ENCODE assay signal across 16 cellular contexts in genomic region chr19:39438270-39438934, GRCh38. TPM values are rescaled to one million over a fixed set of nuclear protein-coding genes. Genes with fewer than 3 reads are reported as not detected.
DNase-seq lines count a peak whose midpoint lies in the region; ATAC-seq, FAIRE-seq and TF ChIP-seq lines count a peak whose summit lies in the region.
"Had no signal": no experiment of that assay in that cellular context is flagged by ENCODE, and none has a peak within 500 bp of the region (broad histone marks: within the 10 kb centered on the region; RNA-seq: fewer than 3 reads in every experiment).

No MANE protein-coding gene starts in this region.

- H3K4me1 ChIP-seq in GM23248 (ENCODE audit: insufficient read depth) (peaks cover 15% of the 10 kb centered on the region), H1 (replicated peaks in 1 of 4; ENCODE audit: control insufficient read depth in 3 of 4, insufficient read depth in 4 of 4, low read length in 3 of 4) (peaks cover 0 to 5% (median 0%) of the 10 kb centered on the region in 4 experiments; a peak in 3 of 7 replicates), vagina (peaks cover 28% of the 10 kb centered on the region)

- ATAC-seq in left ventricle myocardium superior = no peak
- ATAC-seq: activated T-helper 17 cell treated with anti-CD3 and anti-CD28 coated beads, Interleukin-2, amount 50 U/mL, for 72 hours; stimulated activated effector memory CD8-positive, alpha-beta T cell treated with anti-CD3 and anti-CD28 coated beads, Interleukin-12 subunit alpha, Interleukin-12 subunit beta, amount 100 ng/mL, for 72 hours had no signal

- H3K9me3 ChIP-seq in GM23248 (ENCODE audit: low read depth) (no peaks in the 10 kb centered on the region), H1 (ENCODE audit: insufficient read depth in 2 of 2, low read depth in 1 of 2, low read length in 1 of 2) (no peaks in the 10 kb centered on the region), vagina (no peaks in the 10 kb centered on the region)
- H3K9me3 ChIP-seq: thoracic aorta had no signal

- no peak overlapping the region for H3K56ac ChIP-seq in H1 (replicated peaks; ENCODE audit: insufficient read length, low read depth, low read length)

- TF ChIP-seq RAD21 in H1 (IDR thresholded peaks at IDR 0.05 in 1 of 2, conservative IDR thresholded peaks at IDR 0.05 in 1 of 2; ENCODE audit: low read depth in 2 of 2, low read length in 2 of 2) = no peak

- no peak overlapping the region for H3K4me3 ChIP-seq in GM23248
- no peak overlapping the region for H3K4me3 ChIP-seq in H1 (ENCODE audit: extremely low read depth in 1 of 4, insufficient read depth in 2 of 4, low read depth in 3 of 4, low read length in 4 of 4)
- no peak overlapping the region for H3K4me3 ChIP-seq in vagina
- H3K4me3 ChIP-seq: thoracic aorta had no signal

- no peak overlapping the region for H3K9ac ChIP-seq in GM23248
- no peak overlapping the region for H3K9ac ChIP-seq in H1 (replicated peaks in 1 of 4; ENCODE audit: extremely low read depth in 1 of 4, low read depth in 3 of 4, low read length in 3 of 4)

- H2BK15ac ChIP-seq in H1 (ENCODE audit: low read length) = no peak overlapping the region

- no peak overlapping the region for H3K23ac ChIP-seq in H1 (ENCODE audit: insufficient read length)

- H3K14ac ChIP-seq in H1 (ENCODE audit: insufficient read length) = no peak overlapping the region

- no peak overlapping the region for H3K18ac ChIP-seq in H1 (ENCODE audit: extremely low read depth, low read length)

- H2BK12ac ChIP-seq in H1 (ENCODE audit: low read depth, low read length) = peak overlapping the region; percentile 19; the same call in 1 of the 2 replicates

- in situ Hi-C loops in GM23248 (cut with MboI) = no loop called here

- FAIRE-seq in RCC 7860 (lab: Jason Lieb, UNC) (no peak), H1 (lab: Jason Lieb, UNC) (no peak)
- FAIRE-seq: HTR-8/SVneo had no signal

- H3K36me3 ChIP-seq in GM23248 (ENCODE audit: low read depth) (peaks cover 14% of the 10 kb centered on the region), H1 (ENCODE audit: control insufficient read depth in 2 of 4, insufficient read depth in 4 of 4, low read length in 3 of 4) (peaks cover 11 to 16% (median 12%) of the 10 kb centered on the region in 4 experiments), vagina (peaks cover 0 to 14% of the 10 kb centered on the region in 2 donors)

- no peak overlapping the region for H4K91ac ChIP-seq in H1 (replicated peaks; ENCODE audit: insufficient read length, low read length)

- peaks cover 8% of the 10 kb centered on the region; the same call in 1 of the 2 replicates for H3K23me2 ChIP-seq in H1 (ENCODE audit: low read depth, low read length)

- H3K4me2 ChIP-seq in GM23248 (ENCODE audit: unreplicated experiment) = no peak overlapping the region
- no peak overlapping the region for H3K4me2 ChIP-seq in H1 (ENCODE audit: insufficient read depth in 1 of 2, low read depth in 2 of 2, low read length in 2 of 2)

- no peak overlapping the region for H4K8ac ChIP-seq in H1 (ENCODE audit: extremely low read depth, insufficient read depth, low read length)

- H3K27ac ChIP-seq in GM23248 (peak overlapping the region; percentile 22; the same call in 1 of the 2 replicates), H1 (ENCODE audit: low read depth, low read length) (no peak overlapping the region), caudate nucleus (ENCODE audit: low read depth, low read length) (no peak overlapping the region), vagina (no peak overlapping the region)
- H3K27ac ChIP-seq: thoracic aorta had no signal

- H4K20me1 ChIP-seq in GM23248 (ENCODE audit: insufficient read depth) (no peaks in the 10 kb centered on the region), H1 (replicated peaks in 1 of 2; ENCODE audit: control insufficient read depth in 1 of 2, insufficient read depth in 2 of 2, low read length in 2 of 2) (peaks cover 4 to 14% of the 10 kb centered on the region in 2 experiments)

- no peak overlapping the region for H3K4ac ChIP-seq in H1 (replicated peaks; ENCODE audit: insufficient read length, low read depth, low read length)

- POLR2A ChIA-PET in H1 (lab: Charles Lee; ENCODE audit: partially characterized antibody) = interaction anchor here (1.0 to 47.8 kb wide), 5 partner anchors 8 to 76 kb away, joined by 3 to 1154 read pairs (median 4); partner anchors contain the start of genes PLEKHG2, RPS16, SUPT5H and ZFP36

- intact Hi-C loops in vagina (cut with DNase I) = no loop called here
- intact Hi-C loops in left ventricle myocardium superior (cut with micrococcal nuclease) = no loop called here

- H3K9me2 ChIP-seq in GM23248 (ENCODE audit: insufficient read depth) = no peaks in the 10 kb centered on the region

- DNase-seq in GM23248 (peak; percentile 56), RCC 7860 (ENCODE audit: low spot score) (peak; percentile 53), H1 (ENCODE audit: low read depth in 1 of 2, low spot score in 2 of 2) (no peak), renal cortical epithelial cell (ENCODE audit: low read depth) (peak; percentile 71), caudate nucleus (lab: John Stamatoyannopoulos, UW) (no peak), vagina (ENCODE audit: extremely low spot score in 2 of 2) (no peak), left ventricle myocardium superior (no peak)
- DNase-seq: activated CD4-positive, alpha-beta T cell treated with anti-CD3 and anti-CD28 coated beads for 4 hours; activated naive CD8-positive, alpha-beta T cell treated with anti-CD3 and anti-CD28 coated beads for 36 hours; erythroblast; NCI-H1417 treated with DMSO at 0.1 percent for 48 hours; nucleus accumbens had no signal

- H2BK20ac ChIP-seq in H1 (ENCODE audit: low read length) = no peak overlapping the region

- no peak overlapping the region for H4K5ac ChIP-seq in H1 (ENCODE audit: insufficient read length, low read depth, low read length)

- no peak overlapping the region for H2BK120ac ChIP-seq in H1 (replicated peaks; ENCODE audit: low read depth, low read length)

- CTCF ChIA-PET in H1 (lab: Charles Lee; ENCODE audit: partially characterized antibody) = interaction anchor here (0.7 to 1.1 kb wide), 4 partner anchors 10 to 31 kb away, joined by 3 read pairs; no protein-coding TSS in a partner anchor

- H2AK5ac ChIP-seq in H1 (ENCODE audit: low read depth, low read length) = no peak overlapping the region

- WGBS in GM23248 (ENCODE audit: low coverage in 1 of 2, low lambda C conversion rate in 2 of 2, missing lambda C conversion rate in 2 of 2), 2 experiments = 65 to 72% methylated on average over 9 of the region's 9 CpGs
- 93% methylated on average over 9 of the region's 9 CpGs; no CpG with 5 or more reads in 1 of the 2 experiments for WGBS in H1 (ENCODE audit: extremely low coverage in 1 of 2, insufficient coverage in 1 of 2, insufficient read length in 1 of 2, insufficient replicate concordance in 2 of 2, low coverage in 1 of 2, low lambda C conversion rate in 2 of 2, missing lambda C conversion rate in 1 of 2), 2 experiments

- no peak overlapping the region for H2BK5ac ChIP-seq in H1 (ENCODE audit: low read depth, low read length)

- no peak for TF ChIP-seq POLR2A in H1 (IDR thresholded peaks at IDR 0.05; ENCODE audit: control extremely low read depth in 1 of 2, low read depth in 2 of 2, low read length in 2 of 2)
- no peak for TF ChIP-seq POLR2A in vagina (IDR thresholded peaks at IDR 0.05)

- peaks cover 42% of the 10 kb centered on the region for H3F3A ChIP-seq in GM23248 (ENCODE audit: insufficient read depth)

- TF ChIP-seq CTCF in H1 (IDR thresholded peaks at IDR 0.05; ENCODE audit: control extremely low read depth in 1 of 3, insufficient read depth in 1 of 3, low read depth in 1 of 3, low read length in 3 of 3) = no peak
- TF ChIP-seq CTCF in vagina (IDR thresholded peaks at IDR 0.05) = no peak

- no peak for TF ChIP-seq EP300 in H1 (IDR thresholded peaks at IDR 0.05; ENCODE audit: borderline replicate concordance in 1 of 2, low read depth in 2 of 2, low read length in 2 of 2)

- H3K79me1 ChIP-seq in H1 (ENCODE audit: low read depth, low read length) = peaks cover 8% of the 10 kb centered on the region

- H3K27me3 ChIP-seq in GM23248 (replicated peaks; ENCODE audit: insufficient read depth) (no peaks in the 10 kb centered on the region), H1 (replicated peaks in 1 of 4; ENCODE audit: control insufficient read depth in 3 of 4, extremely low read depth in 1 of 4, insufficient read depth in 3 of 4, low read length in 3 of 4) (no peaks in the 10 kb centered on the region), vagina (no peaks in the 10 kb centered on the region)

- H3K79me2 ChIP-seq in GM23248 (ENCODE audit: insufficient read depth) (peaks cover 24% of the 10 kb centered on the region), H1 (ENCODE audit: control insufficient read depth in 1 of 2, insufficient read depth in 2 of 2, low read length in 2 of 2) (peaks cover 7 to 20% of the 10 kb centered on the region in 2 experiments; a peak in 3 of 4 replicates)

- H2AFZ ChIP-seq in GM23248 (no peak overlapping the region), H1 (ENCODE audit: low read length) (no peak overlapping the region)

RNA-seq across cellular contexts. Expression of gene RPS16, which starts 2.7 kb away (rescaled TPM):
- 91.2 and 136 TPM in 2 replicates for total RNA-seq in GM23248 (2014; rRNA removed; shearing (Covaris generic))
- polyA plus RNA-seq in GM23248 (2016; fragmentation: Nextera tagmentation; extraction: Ambion mirVana) (542 and 556 TPM in 2 replicates), H1 (2011; rRNA removed) (7,810 and 9,546 TPM in 2 replicates)
- 2,433 and 2,482 TPM in 2 replicates for total RNA-seq in H1 (2021; fragmentation: NEBNext Ultra II Directional; extraction: Animal tissue kit (Norgen Biotek cat#: 25700))
- 5,561 TPM for polyA plus RNA-seq in H1 (2011; cell fraction: cytosol; rRNA removed)
- 4,175 TPM for polyA plus RNA-seq in H1 (2011; cell fraction: nucleus; rRNA removed)
- 3,337 to 4,443 TPM (median 4,024 TPM) in 4 replicates for polyA plus RNA-seq in H1 (2012, experiment 1 of 2)
- 7,637 TPM for polyA plus RNA-seq in H1 (2012, experiment 2 of 2)
- 4,469 TPM for polyA plus RNA-seq in H1 (2013, experiment 1 of 2)
- 4,343 TPM for polyA plus RNA-seq in H1 (2013, experiment 2 of 2)
- polyA minus RNA-seq in H1 (2011; rRNA and poly(A)+ RNA removed) = 1,416 and 1,486 TPM in 2 replicates
- 1,670 TPM for polyA minus RNA-seq in H1 (2011; cell fraction: cytosol; rRNA and poly(A)+ RNA removed)
- polyA minus RNA-seq in H1 (2011; cell fraction: nucleus; rRNA and poly(A)+ RNA removed) = 1,057 TPM
- total RNA-seq in renal cortical epithelial cell (34.7 and 44.3 TPM in 2 replicates), vagina (3,724 TPM), left ventricle myocardium superior (1,154 TPM)

RNA-seq across cellular contexts. Expression of gene SUPT5H, which starts 7.0 kb away (rescaled TPM):
- 76.5 and 87.4 TPM in 2 replicates for total RNA-seq in GM23248 (2014; rRNA removed; shearing (Covaris generic))
- 121 and 125 TPM in 2 replicates for polyA plus RNA-seq in GM23248 (2016; fragmentation: Nextera tagmentation; extraction: Ambion mirVana)
- 111 and 118 TPM in 2 replicates for total RNA-seq in H1 (2021; fragmentation: NEBNext Ultra II Directional; extraction: Animal tissue kit (Norgen Biotek cat#: 25700))
- polyA plus RNA-seq in H1 (2011; rRNA removed) = 77.8 and 110 TPM in 2 replicates
- 88.9 TPM for polyA plus RNA-seq in H1 (2011; cell fraction: cytosol; rRNA removed)
- polyA plus RNA-seq in H1 (2011; cell fraction: nucleus; rRNA removed) = 202 TPM
- polyA plus RNA-seq in H1 (2012, experiment 1 of 2) = 110 to 145 TPM (median 140 TPM) in 4 replicates
- 111 TPM for polyA plus RNA-seq in H1 (2012, experiment 2 of 2)
- 86.7 TPM for polyA plus RNA-seq in H1 (2013, experiment 1 of 2)
- polyA plus RNA-seq in H1 (2013, experiment 2 of 2) = 76.3 TPM
- 54.8 and 86.8 TPM in 2 replicates for polyA minus RNA-seq in H1 (2011; rRNA and poly(A)+ RNA removed)
- polyA minus RNA-seq in H1 (2011; cell fraction: cytosol; rRNA and poly(A)+ RNA removed) = 45.4 TPM
- 57.4 TPM for polyA minus RNA-seq in H1 (2011; cell fraction: nucleus; rRNA and poly(A)+ RNA removed)
- total RNA-seq in renal cortical epithelial cell = 55.4 and 114 TPM in 2 replicates
- 113 TPM for total RNA-seq in vagina
- 85.8 TPM for total RNA-seq in left ventricle myocardium superior

RNA-seq across cellular contexts. Expression of gene PLEKHG2, which starts 25.9 kb away (rescaled TPM):
- total RNA-seq in GM23248 (2014; rRNA removed; shearing (Covaris generic)) = 12.0 and 17.5 TPM in 2 replicates
- polyA plus RNA-seq in GM23248 (2016; fragmentation: Nextera tagmentation; extraction: Ambion mirVana) (12.2 and 13.5 TPM in 2 replicates), H1 (2011; rRNA removed) (16.9 and 21.8 TPM in 2 replicates)
- total RNA-seq in H1 (2021; fragmentation: NEBNext Ultra II Directional; extraction: Animal tissue kit (Norgen Biotek cat#: 25700)) = 64.0 and 65.7 TPM in 2 replicates
- 12.2 TPM for polyA plus RNA-seq in H1 (2011; cell fraction: cytosol; rRNA removed)
- 79.0 TPM for polyA plus RNA-seq in H1 (2011; cell fraction: nucleus; rRNA removed)
- polyA plus RNA-seq in H1 (2012, experiment 1 of 2) = 32.6 to 44.5 TPM (median 43.1 TPM) in 4 replicates
- 107 TPM for polyA plus RNA-seq in H1 (2012, experiment 2 of 2)
- polyA plus RNA-seq in H1 (2013, experiment 1 of 2) = 29.9 TPM
- 28.4 TPM for polyA plus RNA-seq in H1 (2013, experiment 2 of 2)
- polyA minus RNA-seq in H1 (2011; rRNA and poly(A)+ RNA removed) = 19.0 and 20.2 TPM in 2 replicates
- polyA minus RNA-seq in H1 (2011; cell fraction: cytosol; rRNA and poly(A)+ RNA removed) = 53.9 TPM
- 37.5 TPM for polyA minus RNA-seq in H1 (2011; cell fraction: nucleus; rRNA and poly(A)+ RNA removed)
- total RNA-seq in renal cortical epithelial cell (6.1 and 12.9 TPM in 2 replicates), vagina (18.9 TPM), left ventricle myocardium superior (11.6 TPM)

RNA-seq across cellular contexts. Expression of gene ZFP36, which starts 31.8 kb away (rescaled TPM):
- total RNA-seq in GM23248 (2014; rRNA removed; shearing (Covaris generic)) = 7.0 and 13.9 TPM in 2 replicates
- 86.2 and 86.6 TPM in 2 replicates for polyA plus RNA-seq in GM23248 (2016; fragmentation: Nextera tagmentation; extraction: Ambion mirVana)
- total RNA-seq in H1 (2021; fragmentation: NEBNext Ultra II Directional; extraction: Animal tissue kit (Norgen Biotek cat#: 25700)) = 10.9 and 12.2 TPM in 2 replicates
- 4.0 and 7.3 TPM in 2 replicates for polyA plus RNA-seq in H1 (2011; rRNA removed)
- polyA plus RNA-seq in H1 (2011; cell fraction: cytosol; rRNA removed) = 1.9 TPM
- 15.8 TPM for polyA plus RNA-seq in H1 (2011; cell fraction: nucleus; rRNA removed)
- 10.1 to 11.7 TPM (median 11.0 TPM) in 4 replicates for polyA plus RNA-seq in H1 (2012, experiment 1 of 2)
- polyA plus RNA-seq in H1 (2012, experiment 2 of 2) = 11.5 TPM
- polyA plus RNA-seq in H1 (2013, experiment 1 of 2) = 14.0 TPM
- 14.2 TPM for polyA plus RNA-seq in H1 (2013, experiment 2 of 2)
- polyA minus RNA-seq in H1 (2011; rRNA and poly(A)+ RNA removed) = 0.76 and 1.6 TPM in 2 replicates
- polyA minus RNA-seq in H1 (2011; cell fraction: cytosol; rRNA and poly(A)+ RNA removed) = 4.3 TPM
- 22.0 TPM for polyA minus RNA-seq in H1 (2011; cell fraction: nucleus; rRNA and poly(A)+ RNA removed)
- 0.35 and 2.8 TPM in 2 replicates for total RNA-seq in renal cortical epithelial cell
- total RNA-seq in vagina = 631 TPM
- total RNA-seq in left ventricle myocardium superior = 53.0 TPM

RNA-seq across cellular contexts. Expression of gene TIMM50, which starts 42.2 kb away (rescaled TPM):
- total RNA-seq in GM23248 (2014; rRNA removed; shearing (Covaris generic)) = 66.7 and 70.8 TPM in 2 replicates
- polyA plus RNA-seq in GM23248 (2016; fragmentation: Nextera tagmentation; extraction: Ambion mirVana) (82.0 and 89.4 TPM in 2 replicates), H1 (2011; rRNA removed) (187 and 217 TPM in 2 replicates)
- 153 and 155 TPM in 2 replicates for total RNA-seq in H1 (2021; fragmentation: NEBNext Ultra II Directional; extraction: Animal tissue kit (Norgen Biotek cat#: 25700))
- polyA plus RNA-seq in H1 (2011; cell fraction: cytosol; rRNA removed) = 162 TPM
- 233 TPM for polyA plus RNA-seq in H1 (2011; cell fraction: nucleus; rRNA removed)
- 147 to 197 TPM (median 169 TPM) in 4 replicates for polyA plus RNA-seq in H1 (2012, experiment 1 of 2)
- polyA plus RNA-seq in H1 (2012, experiment 2 of 2) = 251 TPM
- polyA plus RNA-seq in H1 (2013, experiment 1 of 2) = 125 TPM
- polyA plus RNA-seq in H1 (2013, experiment 2 of 2) = 123 TPM
- polyA minus RNA-seq in H1 (2011; rRNA and poly(A)+ RNA removed) = 121 and 126 TPM in 2 replicates
- 92.0 TPM for polyA minus RNA-seq in H1 (2011; cell fraction: cytosol; rRNA and poly(A)+ RNA removed)
- polyA minus RNA-seq in H1 (2011; cell fraction: nucleus; rRNA and poly(A)+ RNA removed) = 71.7 TPM
- total RNA-seq in renal cortical epithelial cell (43.6 and 71.4 TPM in 2 replicates), vagina (65.3 TPM), left ventricle myocardium superior (75.3 TPM)

Comparison
In these comparisons a context has a peak if more than half of its experiments do, and no peak if none do; other contexts are left out.
1. DNase-seq: peak in GM23248 (single experiment), RCC 7860 (single experiment) and renal cortical epithelial cell (single experiment); none in H1 (0 of 2), caudate nucleus (0 of 61), vagina (0 of 2) and left ventricle myocardium superior (single experiment).